Comparison of ENCODE assay signal across 8 cellular contexts in genomic region chr19:19389683-19390082, GRCh38. TPM values are rescaled to one million over a fixed set of nuclear protein-coding genes. Genes with fewer than 3 reads are reported as not detected.
A peak's percentile ranks its signal among the peaks of the same experiment; 100 is the strongest.
DNase-seq lines count a peak whose midpoint lies in the region; ATAC-seq, FAIRE-seq and TF ChIP-seq lines count a peak whose summit lies in the region.
"Not testable (repeated sequence)": the region's sequence is repeated elsewhere in the genome, so short reads cannot be mapped to it uniquely, and the experiment has no call there.

No MANE protein-coding gene starts in this region.

- RAD21 ChIA-PET in GM12878 (lab: Charles Lee; ENCODE audit: unreplicated experiment): interaction anchor here (0.7 to 2.3 kb wide), 5 partner anchors 13 to 101 kb away, joined by 3 to 10 read pairs (median 5); partner anchors contain the start of gene GATAD2A

- H3K4me1 Mint-ChIP-seq in activated CD8-positive, alpha-beta T cell treated with anti-CD3 and anti-CD28 coated beads for 36 hours (ENCODE audit: low read depth): peaks cover 59% of the 10 kb centered on the region
- peaks cover 66% of the 10 kb centered on the region for H3K4me1 Mint-ChIP-seq in stimulated activated naive CD8-positive, alpha-beta T cell treated with anti-CD3 and anti-CD28 coated beads, Interleukin-15, Interleukin-2, amounts not matched to agents 100 ng/mL and 50 ng/mL, for 24 hours (ENCODE audit: low read depth)

- not testable (repeated sequence) for TF ChIP-seq CTCF in A673 (conservative IDR thresholded peaks at IDR 0.05; ENCODE audit: low read depth, low read length); HL-60 (IDR thresholded peaks at IDR 0.05; ENCODE audit: insufficient read depth, low read length); activated CD8-positive, alpha-beta T cell treated with anti-CD3 and anti-CD28 coated beads for 36 hours (IDR thresholded peaks at IDR 0.05); GM12878 (IDR thresholded peaks at IDR 0.05 in 2 of 3, conservative IDR thresholded peaks at IDR 0.05 in 1 of 3; ENCODE audit: control insufficient read depth in 2 of 3, extremely low read depth in 1 of 3, insufficient read depth in 1 of 3, low read depth in 3 of 3, low read length in 3 of 3); lower lobe of right lung (IDR thresholded peaks at IDR 0.05); neutrophil (IDR thresholded peaks at IDR 0.05)

- not testable (repeated sequence) for TF ChIP-seq RAD21 in GM12878 (IDR thresholded peaks at IDR 0.05; ENCODE audit: insufficient read depth, low read depth, low read length)

- SMC1A ChIA-PET in GM12878 (lab: Charles Lee; ENCODE audit: uncharacterized antibody, unreplicated experiment): interaction anchor here (1.3 to 2.1 kb wide), 2 partner anchors 17 to 27 kb away, joined by 3 to 12 read pairs; partner anchors contain the start of gene GATAD2A

- H3K4me1 ChIP-seq in A673 (ENCODE audit: insufficient read depth, low read length, poor library complexity, severe bottlenecking) (peaks cover 25% of the 10 kb centered on the region), GM12878 (ENCODE audit: control insufficient read depth, insufficient read depth, low read length) (peaks cover 12% of the 10 kb centered on the region), lower lobe of right lung (peaks cover 86% of the 10 kb centered on the region), neutrophil (ENCODE audit: control insufficient read depth in 1 of 2, insufficient read depth in 1 of 2, low read depth in 1 of 2, low read length in 1 of 2) (peaks cover 77 to 82% of the 10 kb centered on the region in 2 experiments)

- H3K27ac ChIP-seq in A673 (ENCODE audit: low read depth, low read length, poor library complexity, severe bottlenecking) (peak overlapping the region; percentile 58), HL-60 (replicated peaks) (peak overlapping the region; percentile 33), epithelial cell of prostate (peak overlapping the region; percentile 54), lower lobe of right lung (peak overlapping the region; percentile 57), neutrophil (peak overlapping the region; percentile 64)
- H3K27ac ChIP-seq in GM12878 (ENCODE audit: control insufficient read depth, insufficient read depth): not testable (repeated sequence)

- ATAC-seq in activated CD8-positive, alpha-beta T cell treated with anti-CD3 and anti-CD28 coated beads for 36 hours; GM12878; lower lobe of right lung: not testable (repeated sequence)

- in situ Hi-C loops in GM12878 (cut with MboI): not testable (repeated sequence)

- not testable (repeated sequence) for H3K27me3 Mint-ChIP-seq in activated CD8-positive, alpha-beta T cell treated with anti-CD3 and anti-CD28 coated beads for 36 hours; stimulated activated naive CD8-positive, alpha-beta T cell treated with anti-CD3 and anti-CD28 coated beads, Interleukin-15, Interleukin-2, amounts not matched to agents 100 ng/mL and 50 ng/mL, for 24 hours

- not testable (repeated sequence) for H3K36me3 Mint-ChIP-seq in activated CD8-positive, alpha-beta T cell treated with anti-CD3 and anti-CD28 coated beads for 36 hours (ENCODE audit: low read depth); stimulated activated naive CD8-positive, alpha-beta T cell treated with anti-CD3 and anti-CD28 coated beads, Interleukin-15, Interleukin-2, amounts not matched to agents 100 ng/mL and 50 ng/mL, for 24 hours (ENCODE audit: low read depth)

- 97% methylated on average over 12 of the region's 12 CpGs for WGBS in GM12878 (ENCODE audit: insufficient coverage, insufficient replicate concordance, low lambda C conversion rate, missing lambda C conversion rate)

- H3K27me3 ChIP-seq in A673 (replicated peaks; ENCODE audit: insufficient read depth, low read depth, low read length, poor library complexity); HL-60 (ENCODE audit: insufficient read depth, poor library complexity, severe bottlenecking); GM12878 (replicated peaks in 1 of 2; ENCODE audit: control insufficient read depth in 2 of 2, insufficient read depth in 2 of 2, low read length in 1 of 2); lower lobe of right lung (ENCODE audit: low read depth); neutrophil: not testable (repeated sequence)

- H2AFZ ChIP-seq in GM12878 (ENCODE audit: control insufficient read depth, low read depth, low read length): not testable (repeated sequence)

- H3K27ac Mint-ChIP-seq in activated CD8-positive, alpha-beta T cell treated with anti-CD3 and anti-CD28 coated beads for 36 hours: peak overlapping the region; percentile 86
- H3K27ac Mint-ChIP-seq in stimulated activated naive CD8-positive, alpha-beta T cell treated with anti-CD3 and anti-CD28 coated beads, Interleukin-15, Interleukin-2, amounts not matched to agents 100 ng/mL and 50 ng/mL, for 24 hours: peak overlapping the region; percentile 3

- H3K4me3 Mint-ChIP-seq in activated CD8-positive, alpha-beta T cell treated with anti-CD3 and anti-CD28 coated beads for 36 hours: peak overlapping the region; percentile 86
- not testable (repeated sequence) for H3K4me3 Mint-ChIP-seq in stimulated activated naive CD8-positive, alpha-beta T cell treated with anti-CD3 and anti-CD28 coated beads, Interleukin-15, Interleukin-2, amounts not matched to agents 100 ng/mL and 50 ng/mL, for 24 hours

- H3K9ac ChIP-seq in GM12878 (ENCODE audit: control insufficient read depth, insufficient read depth, low read length): not testable (repeated sequence)

- H3K9me3 Mint-ChIP-seq in activated CD8-positive, alpha-beta T cell treated with anti-CD3 and anti-CD28 coated beads for 36 hours; stimulated activated naive CD8-positive, alpha-beta T cell treated with anti-CD3 and anti-CD28 coated beads, Interleukin-15, Interleukin-2, amounts not matched to agents 100 ng/mL and 50 ng/mL, for 24 hours: not testable (repeated sequence)

- not testable (repeated sequence) for TF ChIP-seq POLR2A in GM12878 (IDR thresholded peaks at IDR 0.05; ENCODE audit: low read depth, low read length)

- POLR2A ChIA-PET in A673 (lab: Charles Lee; ENCODE audit: low non-redundant PET): not testable (repeated sequence)
- POLR2A ChIA-PET in activated CD8-positive, alpha-beta T cell treated with anti-CD3 and anti-CD28 coated beads for 36 hours (lab: Charles Lee): interaction anchor here (1.1 to 2.6 kb wide), 3 partner anchors 11 to 17 kb away, joined by 3 to 10 read pairs (median 7); partner anchors contain the start of gene GATAD2A
- POLR2A ChIA-PET in GM12878 (lab: Charles Lee): interaction anchor here (1.9 kb wide), 1 partner anchor 16 kb away, joined by 7 read pairs; the partner anchor contains the start of gene GATAD2A

- TF ChIP-seq EP300 in GM12878 (IDR thresholded peaks at IDR 0.05; ENCODE audit: borderline replicate concordance in 1 of 2, control insufficient read depth in 1 of 2, low read depth in 2 of 2, low read length in 2 of 2): not testable (repeated sequence)

- not testable (repeated sequence) for H3K4me3 ChIP-seq in A673 (ENCODE audit: low read depth, low read length, poor library complexity, severe bottlenecking); HL-60 (replicated peaks; ENCODE audit: insufficient read depth, low read length); GM12878; lower lobe of right lung; neutrophil (ENCODE audit: low read depth in 1 of 2, low read length in 1 of 2)

- FAIRE-seq in GM12878 (lab: Jason Lieb, UNC): not testable (repeated sequence)

- H3K9me3 ChIP-seq in A673 (ENCODE audit: low read depth, low read length, poor library complexity, severe bottlenecking); GM12878 (replicated peaks; ENCODE audit: control insufficient read depth, insufficient read depth, low read length); lower lobe of right lung; neutrophil: not testable (repeated sequence)

- DNase-seq in A673 (ENCODE audit: low spot score); HL-60 (ENCODE audit: low read depth in 1 of 2, low spot score in 1 of 2); GM12878 (ENCODE audit: low read depth, low spot score); epithelial cell of prostate (ENCODE audit: low read depth, low spot score); lower lobe of right lung: not testable (repeated sequence)
- DNase-seq in activated CD8-positive, alpha-beta T cell treated with anti-CD3 and anti-CD28 coated beads for 36 hours: peak; percentile 49

- not testable (repeated sequence) for H3K36me3 ChIP-seq in A673 (ENCODE audit: insufficient read depth, low read length, poor library complexity, severe bottlenecking); GM12878 (ENCODE audit: control insufficient read depth in 2 of 2, insufficient read depth in 2 of 2, low read length in 1 of 2); lower lobe of right lung; neutrophil

- CTCF ChIA-PET in A673 (lab: Charles Lee): not testable (repeated sequence)
- CTCF ChIA-PET in activated CD8-positive, alpha-beta T cell treated with anti-CD3 and anti-CD28 coated beads for 36 hours (lab: Charles Lee): interaction anchor here (1.0 to 1.8 kb wide), 4 partner anchors 8 to 101 kb away, joined by 3 to 6 read pairs (median 4); partner anchors contain the start of gene GATAD2A
- CTCF ChIA-PET in GM12878 (lab: Yijun Ruan, JAX): interaction anchor here (1.2 to 3.3 kb wide), 4 partner anchors 14 to 100 kb away, joined by 3 to 24 read pairs (median 6); partner anchors contain the start of gene GATAD2A

- not testable (repeated sequence) for H4K20me1 ChIP-seq in GM12878 (ENCODE audit: control insufficient read depth, insufficient read depth)

- peak overlapping the region; percentile 61; the same call in 1 of the 2 replicates for H3K4me2 ChIP-seq in GM12878 (ENCODE audit: control insufficient read depth, insufficient read depth)

- peaks cover 54% of the 10 kb centered on the region for H3K79me2 ChIP-seq in GM12878 (ENCODE audit: control insufficient read depth, insufficient read depth, low read length)

- BruUV-seq in A673 (replicated peaks; lab: Mats Ljungman, UMichigan); GM12878 (replicated peaks; lab: Mats Ljungman, UMichigan): not testable (repeated sequence)

- intact Hi-C loops in A673 (cut with micrococcal nuclease; ENCODE audit: unreplicated experiment); lower lobe of right lung (cut with DNase I): not testable (repeated sequence)
- intact Hi-C loops in activated CD8-positive, alpha-beta T cell treated with anti-CD3 and anti-CD28 coated beads for 36 hours (cut with micrococcal nuclease): loop anchor here (5.0 kb wide), 1 partner anchor 98 kb away; no protein-coding TSS in a partner anchor
- intact Hi-C loops in GM12878 (cut with micrococcal nuclease; ENCODE audit: unreplicated experiment): loop anchor here (5.0 kb wide), 1 partner anchor 83 kb away; no protein-coding TSS in a partner anchor

RNA-seq across cellular contexts. Expression of gene GATAD2A, which starts 15.8 kb away (rescaled TPM):
- total RNA-seq in A673 (2021): 202 and 218 TPM in 2 replicates
- total RNA-seq in activated CD8-positive, alpha-beta T cell treated with anti-CD3 and anti-CD28 coated beads for 36 hours: 100 to 1,000 TPM; 132 to 136 TPM
- 28.7 and 30.1 TPM in 2 replicates for total RNA-seq in GM12878 (2013; cell fraction: nucleolus; rRNA removed)
- total RNA-seq in GM12878 (2014; rRNA removed): 47.1 and 61.8 TPM in 2 replicates
- total RNA-seq in GM12878 (2014; rRNA removed; fragmentation: Illumina TruSeq; extraction: Trizol): 27.4 and 38.4 TPM in 2 replicates
- total RNA-seq in GM12878 (2021): 161 and 173 TPM in 2 replicates
- 15.5 TPM for polyA plus RNA-seq in GM12878 (2011; ENCODE audit: low read depth)
- 16.9 and 20.1 TPM in 2 replicates for polyA plus RNA-seq in GM12878 (2011; rRNA removed)
- 18.7 and 20.9 TPM in 2 replicates for polyA plus RNA-seq in GM12878 (2011; cell fraction: cytosol; rRNA removed)
- 21.5 and 39.0 TPM in 2 replicates for polyA plus RNA-seq in GM12878 (2011; cell fraction: nucleus; rRNA removed)
- polyA plus RNA-seq in GM12878 (2012): 32.1 and 35.4 TPM in 2 replicates
- polyA plus RNA-seq in GM12878 (2014; fragmentation: Illumina TruSeq; extraction: Trizol): 8.6 and 28.0 TPM in 2 replicates
- 1 to 10 TPM; 2.6 to 2.7 TPM for polyA plus RNA-seq in GM12878 (2014; fragmentation: Nextera tagmentation; extraction: Ambion mirVana)
- 60.3 and 70.8 TPM in 2 replicates for polyA plus RNA-seq in GM12878 (2014; rRNA removed)
- polyA plus RNA-seq in GM12878 (2016; fragmentation: Nextera tagmentation; extraction: Ambion mirVana): 10 to 100 TPM; 31.4 to 32.7 TPM
- 16.8 and 17.2 TPM in 2 replicates for polyA minus RNA-seq in GM12878 (2011; rRNA and poly(A)+ RNA removed)
- polyA minus RNA-seq in GM12878 (2011; cell fraction: cytosol; rRNA and poly(A)+ RNA removed): 29.5 and 34.5 TPM in 2 replicates
- polyA minus RNA-seq in GM12878 (2011; cell fraction: nucleus; rRNA and poly(A)+ RNA removed): 5.1 and 11.0 TPM in 2 replicates
- 84.0 TPM for total RNA-seq in lower lobe of right lung
